In genomic region chr15:62115847-62116246, GRCh38 we compare ENCODE assay signal across 1 cellular context.
TF ChIP-seq lines count a peak whose summit lies in the region.

No MANE protein-coding gene starts in this region.

TF ChIP-seq in HepG2, 621 proteins besides CTCF, POLR2A, EP300 and RAD21 (continued from another document):
- TF ChIP-seq BCLAF1 (IDR thresholded peaks at IDR 0.05) (no peak), FOXC1 (CRISPR knock-in tag; IDR thresholded peaks at IDR 0.05; ENCODE audit: borderline replicate concordance) (no peak), HNRNPH1 (optimal IDR thresholded peaks at IDR 0.05; ENCODE audit: low read depth, low read length) (no peak), ZMAT3 (CRISPR knock-in tag; conservative IDR thresholded peaks at IDR 0.05) (no peak), SETDB1 (CRISPR knock-in tag; IDR thresholded peaks at IDR 0.05; ENCODE audit: borderline replicate concordance) (no peak), NR2F1 (CRISPR knock-in tag; IDR thresholded peaks at IDR 0.05) (no peak), MATR3 (CRISPR knock-in tag; IDR thresholded peaks at IDR 0.05) (no peak), ZNF362 (CRISPR knock-in tag; IDR thresholded peaks at IDR 0.05; ENCODE audit: borderline replicate concordance) (peak; percentile 51; the same call in 1 of the 2 replicates), ELF3 (CRISPR knock-in tag; IDR thresholded peaks at IDR 0.05) (peak; percentile 74), IKZF1 (IDR thresholded peaks at IDR 0.05) (no peak), ZMYM4 (CRISPR knock-in tag; IDR thresholded peaks at IDR 0.05) (no peak), KDM3A (CRISPR knock-in tag; IDR thresholded peaks at IDR 0.05; ENCODE audit: low read depth) (no peak), ZNF883 (CRISPR knock-in tag; IDR thresholded peaks at IDR 0.05; ENCODE audit: not compliant biosample characterization) (no peak), ZNF383 (CRISPR knock-in tag; IDR thresholded peaks at IDR 0.05; ENCODE audit: borderline replicate concordance) (no peak), ZNF766 (CRISPR knock-in tag; IDR thresholded peaks at IDR 0.05; ENCODE audit: borderline replicate concordance) (no peak)
